In the genomic region with DNA sequence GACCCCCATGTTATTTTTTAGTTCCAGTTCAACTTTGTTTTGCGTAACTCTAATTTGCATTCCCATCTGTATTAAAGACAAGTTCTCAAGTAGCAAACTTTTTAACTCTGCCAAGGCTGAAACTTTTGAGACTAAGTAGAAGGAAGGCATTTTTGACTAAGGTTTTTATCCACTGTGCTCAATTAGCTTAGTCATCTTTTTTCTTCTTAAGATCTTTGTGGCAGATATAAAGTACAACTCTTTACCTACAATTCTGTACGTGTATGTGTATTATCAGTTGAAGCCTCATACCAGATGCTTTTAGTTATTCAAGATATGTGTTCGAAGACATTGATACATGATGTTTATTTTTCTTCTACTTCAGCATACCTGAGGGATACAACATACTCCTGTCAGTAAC, we compare ENCODE assay signal across 13 cellular contexts.
"Had no signal": no experiment of that assay in that cellular context is flagged by ENCODE, and none has a peak within 500 bp of the region (broad histone marks: within the 10 kb centered on the region; RNA-seq: fewer than 3 reads in every experiment).

No MANE protein-coding gene starts in this region.

- H3K4me1 ChIP-seq: gastrocnemius medialis, parathyroid adenoma, testis had no signal

- H3K27me3 Mint-ChIP-seq: stimulated activated naive CD8-positive, alpha-beta T cell treated with anti-CD3 and anti-CD28 coated beads, Interleukin-15, amount 100 ng/mL, for 72 hours had no signal

- H3K9ac ChIP-seq: parathyroid adenoma had no signal

- H3K9me3 Mint-ChIP-seq: stimulated activated naive CD8-positive, alpha-beta T cell treated with anti-CD3 and anti-CD28 coated beads, Interleukin-15, amount 100 ng/mL, for 72 hours had no signal

- DNase-seq: activated CD4-positive, alpha-beta T cell treated with anti-CD3 and anti-CD28 coated beads for 1 hour; activated effector memory CD4-positive, alpha-beta T cell treated with anti-CD3 and anti-CD28 coated beads, Interleukin-2, amount 50 U/mL, for 16 hours; effector CD4-positive, alpha-beta T cell; gastrocnemius medialis; left ventricle myocardium superior; stimulated activated CD4-positive, alpha-beta T cell treated with anti-CD3 and anti-CD28 coated beads, Interleukin-4, amount 100 ng/mL, for 4 hours; stimulated activated naive CD8-positive, alpha-beta T cell treated with anti-CD3 and anti-CD28 coated beads, Interleukin-15, amount 100 ng/mL, for 72 hours; SW 1271; testis had no signal

- H3K27ac ChIP-seq: coronary artery, gastrocnemius medialis, parathyroid adenoma, skin epidermis, testis had no signal

- H3K27me3 ChIP-seq: gastrocnemius medialis, testis had no signal

- H2AFZ ChIP-seq: parathyroid adenoma had no signal

- H3K79me2 ChIP-seq: parathyroid adenoma had no signal

- H3K9me3 ChIP-seq: gastrocnemius medialis, testis had no signal

- H3K4me3 ChIP-seq: coronary artery, gastrocnemius medialis, skin epidermis, testis had no signal

- FAIRE-seq: endothelial cell of umbilical vein had no signal

- ATAC-seq: gastrocnemius medialis; left ventricle myocardium superior; stimulated activated naive CD8-positive, alpha-beta T cell treated with anti-CD3 and anti-CD28 coated beads, Interleukin-15, amount 100 ng/mL, for 72 hours had no signal

- H3K4me3 Mint-ChIP-seq: stimulated activated naive CD8-positive, alpha-beta T cell treated with anti-CD3 and anti-CD28 coated beads, Interleukin-15, amount 100 ng/mL, for 72 hours had no signal
